In the genomic region with DNA sequence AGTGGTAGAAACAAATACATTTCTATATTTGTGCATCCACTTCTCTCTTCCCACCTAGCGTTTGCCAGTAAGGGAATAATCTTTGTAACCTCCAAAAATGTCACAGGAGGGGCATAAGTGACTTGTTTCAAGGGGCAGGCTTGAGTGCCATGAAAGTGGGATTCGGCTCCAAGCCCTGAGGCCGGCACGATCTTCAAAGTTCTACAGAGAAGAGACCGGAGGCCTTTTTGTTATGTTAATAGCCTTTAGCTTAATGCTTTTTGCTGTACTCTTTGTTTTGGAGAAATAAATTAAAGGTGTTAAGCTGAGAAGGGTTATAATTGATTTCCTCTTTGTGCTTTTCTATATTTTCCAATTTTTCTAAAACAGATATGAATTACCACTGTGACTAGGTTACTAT, we compare ENCODE assay signal across 22 cellular contexts.
"Had no signal": no experiment of that assay in that cellular context is flagged by ENCODE, and none has a peak within 500 bp of the region (broad histone marks: within the 10 kb centered on the region; RNA-seq: fewer than 3 reads in every experiment).

No MANE protein-coding gene starts in this region.

- H3K4me1 ChIP-seq: colonic mucosa, gastrocnemius medialis, psoas muscle had no signal

- H3K4me3 Mint-ChIP-seq: endodermal cell; naive thymus-derived CD4-positive, alpha-beta T cell; nephron progenitor cell; stimulated activated naive B cell treated with anti-CD40 and anti-IgM and Interleukin-4, amounts not matched to agents 10 μg/mL and 1 μg/mL and 100 μg/mL, for 72 hours; stimulated activated naive CD8-positive, alpha-beta T cell treated with anti-CD3 and anti-CD28 coated beads, Interleukin-15, amount 100 ng/mL, for 72 hours had no signal

- H3K27me3 ChIP-seq: colonic mucosa had no signal

- H3K36me3 ChIP-seq: colonic mucosa, gastrocnemius medialis, neutrophil had no signal

- H3K36me3 Mint-ChIP-seq: naive thymus-derived CD4-positive, alpha-beta T cell; stimulated activated naive B cell treated with anti-CD40 and anti-IgM and Interleukin-4, amounts not matched to agents 10 μg/mL and 1 μg/mL and 100 μg/mL, for 72 hours had no signal

- H3K9me3 Mint-ChIP-seq: stimulated activated naive CD8-positive, alpha-beta T cell treated with anti-CD3 and anti-CD28 coated beads, Interleukin-15, amount 100 ng/mL, for 72 hours had no signal

- DNase-seq: colonic mucosa; effector CD4-positive, alpha-beta T cell; endodermal cell; gastrocnemius medialis; glutamatergic neuron; kidney; left colon; left ventricle myocardium superior; mesenchymal stem cell; naive thymus-derived CD4-positive, alpha-beta T cell; nephron progenitor cell; psoas muscle; stimulated activated CD4-positive, alpha-beta T cell treated with anti-CD3 and anti-CD28 coated beads, Interleukin-2, amount 100 ng/mL, for 24 hours; stimulated activated CD4-positive, alpha-beta T cell treated with anti-CD3 and anti-CD28 coated beads, Interleukin-4, amount 100 ng/mL, for 4 hours; stimulated activated naive B cell treated with anti-CD40 and anti-IgM and Interleukin-4, amounts not matched to agents 10 μg/mL and 1 μg/mL and 100 μg/mL, for 72 hours; stimulated activated naive CD8-positive, alpha-beta T cell treated with anti-CD3 and anti-CD28 coated beads, Interleukin-15, amount 100 ng/mL, for 72 hours; substantia nigra; trophoblast cell had no signal

- H3K27ac Mint-ChIP-seq: endodermal cell; naive thymus-derived CD4-positive, alpha-beta T cell; nephron progenitor cell; stimulated activated naive B cell treated with anti-CD40 and anti-IgM and Interleukin-4, amounts not matched to agents 10 μg/mL and 1 μg/mL and 100 μg/mL, for 72 hours; stimulated activated naive CD8-positive, alpha-beta T cell treated with anti-CD3 and anti-CD28 coated beads, Interleukin-15, amount 100 ng/mL, for 72 hours had no signal

- ATAC-seq: gastrocnemius medialis; left colon; left ventricle myocardium superior; naive thymus-derived CD4-positive, alpha-beta T cell; psoas muscle; sciatic nerve; stimulated activated naive B cell treated with anti-CD40 and anti-IgM and Interleukin-4, amounts not matched to agents 10 μg/mL and 1 μg/mL and 100 μg/mL, for 72 hours; stimulated activated naive CD8-positive, alpha-beta T cell treated with anti-CD3 and anti-CD28 coated beads, Interleukin-15, amount 100 ng/mL, for 72 hours had no signal

- H3K4me1 Mint-ChIP-seq: endodermal cell; stimulated activated naive B cell treated with anti-CD40 and anti-IgM and Interleukin-4, amounts not matched to agents 10 μg/mL and 1 μg/mL and 100 μg/mL, for 72 hours had no signal

- H3K27ac ChIP-seq: colonic mucosa, gastrocnemius medialis, neutrophil, psoas muscle, skin epidermis had no signal

- H3K4me3 ChIP-seq: colonic mucosa, gastrocnemius medialis, lung, psoas muscle, skin epidermis had no signal

- H3K9me3 ChIP-seq: colonic mucosa, gastrocnemius medialis, neutrophil, psoas muscle had no signal
